15 cellular contexts compared by ENCODE assay signal in genomic region chr5:164958688-164959087, GRCh38.
DNase-seq lines count a peak whose midpoint lies in the region; ATAC-seq and TF ChIP-seq lines count a peak whose summit lies in the region.
"Had no signal": no experiment of that assay in that cellular context is flagged by ENCODE, and none has a peak within 500 bp of the region (broad histone marks: within the 10 kb centered on the region; RNA-seq: fewer than 3 reads in every experiment).

No MANE protein-coding gene starts in this region.

- CTCF ChIA-PET in PC-9 (lab: Charles Lee) = no interaction called here

- no peak overlapping the region for H3K4me2 ChIP-seq in PC-9
- no peak overlapping the region for H3K4me2 ChIP-seq in smooth muscle cell

- H3K27me3 ChIP-seq in PC-9 (ENCODE audit: insufficient read depth, low read depth) (no peaks in the 10 kb centered on the region), smooth muscle cell (ENCODE audit: low read depth) (no peaks in the 10 kb centered on the region)
- H3K27me3 ChIP-seq: upper lobe of left lung had no signal

- no peaks in the 10 kb centered on the region for H3K36me3 ChIP-seq in PC-9 (ENCODE audit: low read depth)
- no peaks in the 10 kb centered on the region for H3K36me3 ChIP-seq in smooth muscle cell (ENCODE audit: low read depth)
- H3K36me3 ChIP-seq: lower lobe of right lung, upper lobe of left lung had no signal

- TF ChIP-seq CTCF in PC-9 (conservative IDR thresholded peaks at IDR 0.05) (peak; percentile 39), smooth muscle cell (IDR thresholded peaks at IDR 0.05; ENCODE audit: borderline replicate concordance, insufficient read depth, poor library complexity, severe bottlenecking) (peak; percentile 37)

- H3K9me3 ChIP-seq in PC-9 (ENCODE audit: insufficient read depth, low read depth) (peaks cover 3% of the 10 kb centered on the region; the same call in 1 of the 2 replicates), smooth muscle cell (replicated peaks; ENCODE audit: low read depth) (no peaks in the 10 kb centered on the region)
- H3K9me3 ChIP-seq: lower lobe of right lung, upper lobe of left lung had no signal

- no peak for TF ChIP-seq POLR2A in erythroblast (IDR thresholded peaks at IDR 0.05; ENCODE audit: low read length)

- H2AFZ ChIP-seq in PC-9 = no peak overlapping the region
- no peak overlapping the region for H2AFZ ChIP-seq in smooth muscle cell (ENCODE audit: low read depth)
- H2AFZ ChIP-seq: parathyroid adenoma had no signal

- H3K27ac ChIP-seq in PC-9 (no peak overlapping the region), smooth muscle cell (ENCODE audit: low read depth) (no peak overlapping the region)
- H3K27ac ChIP-seq: lower lobe of right lung, parathyroid adenoma, upper lobe of left lung had no signal

- H3K4me3 ChIP-seq in PC-9 (no peak overlapping the region), smooth muscle cell (no peak overlapping the region)
- H3K4me3 ChIP-seq: lower lobe of right lung, upper lobe of left lung had no signal

- no peaks in the 10 kb centered on the region for H4K20me1 ChIP-seq in PC-9 (ENCODE audit: insufficient read depth)
- H4K20me1 ChIP-seq in smooth muscle cell (ENCODE audit: low read depth) = no peaks in the 10 kb centered on the region

- intact Hi-C loops in PC-9 (cut with micrococcal nuclease; ENCODE audit: unreplicated experiment) = no loop called here

- H3K9me2 ChIP-seq in PC-9 (ENCODE audit: insufficient read depth) = no peaks in the 10 kb centered on the region

- BruUV-seq in PC-9 (replicated peaks; lab: Mats Ljungman, UMichigan) = no TSS peak

- H3K79me2 ChIP-seq in PC-9 (ENCODE audit: low read depth) (no peaks in the 10 kb centered on the region), smooth muscle cell (ENCODE audit: low read depth) (no peaks in the 10 kb centered on the region)
- H3K79me2 ChIP-seq: parathyroid adenoma had no signal

- WGBS in smooth muscle cell (ENCODE audit: low lambda C conversion rate) = 92% methylated on average over 5 of the region's 5 CpGs

- no peaks in the 10 kb centered on the region for H3K4me1 ChIP-seq in PC-9 (replicated peaks; ENCODE audit: insufficient read depth)
- no peaks in the 10 kb centered on the region for H3K4me1 ChIP-seq in smooth muscle cell (ENCODE audit: low read depth)
- H3K4me1 ChIP-seq: lower lobe of right lung, parathyroid adenoma, upper lobe of left lung had no signal

- POLR2A ChIA-PET in PC-9 (lab: Charles Lee; ENCODE audit: unreplicated experiment) = no interaction called here

- no peak for ATAC-seq in HG03520 (IDR thresholded peaks at IDR 0.05; ENCODE audit: unreplicated experiment)
- ATAC-seq in HG03565 (IDR thresholded peaks at IDR 0.05; ENCODE audit: unreplicated experiment) = no peak
- ATAC-seq: lower lobe of right lung had no signal

- H3F3A ChIP-seq in PC-9 (ENCODE audit: insufficient read depth, low read depth) (no peaks in the 10 kb centered on the region), smooth muscle cell (ENCODE audit: low read depth) (no peaks in the 10 kb centered on the region)

- peak; percentile 37 for DNase-seq in DMS 273 (lab: John Stamatoyannopoulos, UW; ENCODE audit: unreplicated experiment)
- DNase-seq in DMS 273 treated with DMSO at 0.1 percent for 48 hours (lab: John Stamatoyannopoulos, UW) = no peak
- no peak for DNase-seq in PC-9
- peak; percentile 3 to 4 for DNase-seq in erythroblast (lab: John Stamatoyannopoulos, UW)
- no peak for DNase-seq in smooth muscle cell (lab: John Stamatoyannopoulos, UW; ENCODE audit: unreplicated experiment)
- DNase-seq in nucleus accumbens (lab: John Stamatoyannopoulos, UW) = no peak
- DNase-seq: 8988T; KG1; lower lobe of right lung; NCI-H1092 treated with DMSO at 0.1 percent for 48 hours; stimulated activated CD4-positive, alpha-beta T cell treated with anti-CD3 and anti-CD28 coated beads, Interleukin-2, amount 100 ng/mL, for 24 hours; upper lobe of left lung had no signal

- no peak overlapping the region for H3K9ac ChIP-seq in smooth muscle cell (ENCODE audit: low read depth)
- H3K9ac ChIP-seq: parathyroid adenoma had no signal

Comparison
In these comparisons a context has a peak if more than half of its experiments do, and no peak if none do; other contexts are left out.
1. DNase-seq: peak in DMS 273 (single experiment) and erythroblast (2 of 2); none in DMS 273 treated with DMSO at 0.1 percent for 48 hours (single experiment), PC-9 (0 of 2), smooth muscle cell (single experiment) and nucleus accumbens (0 of 56).